In the genomic region with DNA sequence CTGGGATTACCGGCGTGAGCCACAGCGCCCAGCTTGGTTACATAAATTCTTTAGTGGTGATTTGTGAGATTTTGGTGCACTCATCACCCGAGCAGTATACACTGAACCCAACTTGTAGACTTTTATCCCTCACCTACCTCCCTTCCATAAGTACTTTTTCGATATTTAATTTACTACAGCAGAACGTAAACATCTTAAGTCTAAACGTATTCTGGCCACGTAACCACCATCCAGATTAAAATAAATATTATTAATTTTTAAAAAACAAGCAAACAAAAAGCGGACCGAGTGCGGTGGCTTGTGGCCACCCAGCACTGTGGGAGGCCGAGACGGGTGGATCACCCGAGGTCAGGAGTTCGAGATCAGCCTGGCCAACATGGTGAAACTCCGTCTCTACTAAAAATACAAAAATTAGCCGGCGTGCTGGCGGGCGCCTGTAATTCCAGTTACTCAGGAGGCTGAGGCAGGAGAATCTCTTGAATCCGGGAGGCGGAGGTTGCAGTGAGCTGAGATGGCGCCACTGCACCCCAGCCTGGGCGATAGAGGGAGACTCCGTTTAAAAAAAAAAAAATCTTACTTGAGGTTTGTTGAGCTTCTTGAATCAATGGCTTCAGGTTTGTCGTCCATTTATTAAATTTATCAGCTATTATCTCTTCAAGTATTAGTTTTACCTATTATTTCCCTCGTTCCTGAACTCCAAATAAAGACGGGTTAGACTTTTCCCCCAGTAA, we compare ENCODE assay signal across 9 cellular contexts. TPM values are rescaled to one million over a fixed set of nuclear protein-coding genes. Genes with fewer than 3 reads are reported as not detected.
DNase-seq lines count a peak whose midpoint lies in the region; ATAC-seq and TF ChIP-seq lines count a peak whose summit lies in the region.
"Not testable (repeated sequence)": the region's sequence is repeated elsewhere in the genome, so short reads cannot be mapped to it uniquely, and the experiment has no call there.
"Had no signal": no experiment of that assay in that cellular context is flagged by ENCODE, and none has a peak within 500 bp of the region (broad histone marks: within the 10 kb centered on the region; RNA-seq: fewer than 3 reads in every experiment).

No MANE protein-coding gene starts in this region.

- not testable (repeated sequence) for H3K56ac ChIP-seq in IMR-90 (ENCODE audit: extremely low read depth, insufficient read depth, low read length)

- peak overlapping the region; percentile 52 for H2BK5ac ChIP-seq in IMR-90 (ENCODE audit: low read depth, low read length, poor library complexity, severe bottlenecking)

- in situ Hi-C loops in IMR-90 (cut with MboI; ENCODE audit: low sequenced_read_pairs) = loop anchor here (10.0 kb wide), 1 partner anchor 303 kb away; a partner anchor contains a TSS
- in situ Hi-C loops in Panc1 (cut with HindIII; ENCODE audit: low pct_unique_long_range_greater_than_20kb, low sequenced_read_pairs) = not testable (repeated sequence)

- H2AK5ac ChIP-seq in IMR-90 (ENCODE audit: low read depth, low read length) = not testable (repeated sequence)

- not testable (repeated sequence) for H4K91ac ChIP-seq in IMR-90 (ENCODE audit: insufficient read depth, low read depth, low read length)

- peaks cover 11 to 16% (median 13%) of the 10 kb centered on the region in 4 donors for H3K4me1 Mint-ChIP-seq in CD4-positive, alpha-beta memory T cell
- H3K4me1 Mint-ChIP-seq in mesothelial cell of epicardium = peaks cover 17% of the 10 kb centered on the region

- not testable (repeated sequence) for H2BK20ac ChIP-seq in IMR-90 (ENCODE audit: low read depth, low read length)

- not testable (repeated sequence) for H2BK120ac ChIP-seq in IMR-90 (ENCODE audit: low read depth, low read length)

- CTCF ChIA-PET in CD4-positive, alpha-beta memory T cell (lab: Charles Lee; ENCODE audit: partially characterized antibody) = interaction anchor here (0.6 to 1.9 kb wide), 10 partner anchors 9 to 140 kb away, joined by 3 to 6 read pairs (median 3); a partner anchor contains a TSS
- CTCF ChIA-PET in IMR-90 (lab: Yijun Ruan, JAX) = interaction anchor here (0.6 kb wide), 1 partner anchor 101 kb away, joined by 4 read pairs; no protein-coding TSS in a partner anchor
- CTCF ChIA-PET in Panc1 (lab: Charles Lee) = interaction anchor here (0.6 to 1.5 kb wide), 2 partner anchors 100 to 149 kb away, joined by 3 to 14 read pairs; no protein-coding TSS in a partner anchor

- peak overlapping the region; percentile 47 to 98 for H3K4me3 ChIP-seq in CD4-positive, alpha-beta memory T cell (ENCODE audit: low read length in 2 of 2)
- H3K4me3 ChIP-seq in IMR-90 (ENCODE audit: insufficient read depth, low read depth, low read length) (peak overlapping the region; percentile 62), Panc1 (ENCODE audit: low read depth in 2 of 2, low read length in 2 of 2) (peak overlapping the region; percentile 85 to 96), endocrine pancreas (ENCODE audit: control insufficient read depth, insufficient read depth, low read length) (peak overlapping the region; percentile 86)

- POLR2A ChIA-PET in CD4-positive, alpha-beta memory T cell (lab: Charles Lee; ENCODE audit: partially characterized antibody) = interaction anchor here (0.6 to 3.4 kb wide), 19 partner anchors 13 to 1044 kb away, joined by 3 to 37 read pairs (median 4); a partner anchor contains a TSS
- POLR2A ChIA-PET in IMR-90 (lab: Charles Lee; ENCODE audit: unreplicated experiment) = interaction anchor here (0.6 kb wide), 1 partner anchor 8 kb away, joined by 14 read pairs; no protein-coding TSS in a partner anchor
- POLR2A ChIA-PET in Panc1 (lab: Charles Lee) = interaction anchor here (0.6 to 0.8 kb wide), 3 partner anchors 296 to 1616 kb away, joined by 3 read pairs; no protein-coding TSS in a partner anchor

- TF ChIP-seq CTCF in IMR-90 (conservative IDR thresholded peaks at IDR 0.05; ENCODE audit: low read depth, low read length) (0 out of 2 replicates have a peak, but pooled peaks have one; percentile 2), Panc1 (IDR thresholded peaks at IDR 0.05) (peak; percentile 33; the same call in 1 of the 2 replicates)
- TF ChIP-seq CTCF in mesothelial cell of epicardium (IDR thresholded peaks at IDR 0.05; ENCODE audit: unreplicated experiment) = not testable (repeated sequence)

- not testable (repeated sequence) for TF ChIP-seq POLR2A in IMR-90 (IDR thresholded peaks at IDR 0.05; ENCODE audit: low read depth, low read length)

- 80% methylated on average over 1 of the region's 28 CpGs; no CpG with 5 or more reads in 1 of the 2 experiments for WGBS in IMR-90 (ENCODE audit: extremely low coverage in 2 of 2, insufficient read length in 1 of 2), 2 experiments

- H3K27ac ChIP-seq in CD4-positive, alpha-beta memory T cell (ENCODE audit: low read depth, low read length) = peak overlapping the region; percentile 73
- H3K27ac ChIP-seq in IMR-90 (ENCODE audit: insufficient read depth, low read length) = peak overlapping the region; percentile 22; the same call in 1 of the 2 replicates
- peak overlapping the region; percentile 78 for H3K27ac ChIP-seq in Panc1 (ENCODE audit: low read length)

- not testable (repeated sequence) for H3K27me3 ChIP-seq in CD4-positive, alpha-beta memory T cell (ENCODE audit: insufficient read depth, low read length); IMR-90 (ENCODE audit: control insufficient read depth, insufficient read depth, low read length); Panc1 (ENCODE audit: control insufficient read depth, insufficient read depth, low read length); endocrine pancreas (ENCODE audit: control insufficient read depth, insufficient read depth, low read length)

- peak; percentile 7 for ATAC-seq in GM21515 (IDR thresholded peaks at IDR 0.05; ENCODE audit: unreplicated experiment)
- ATAC-seq in IMR-90 (ENCODE audit: low read depth) = peak; percentile 45
- ATAC-seq in Panc1 = peak; percentile 67

- intact Hi-C loops in CD4-positive, alpha-beta memory T cell (cut with micrococcal nuclease) = loop anchor here (1.0 to 2.0 kb wide), 9 partner anchors 13 to 937 kb away; a partner anchor contains a TSS
- intact Hi-C loops in IMR-90 (cut with micrococcal nuclease) = loop anchor here (1.0 to 5.0 kb wide), 5 partner anchors 78 to 736 kb away; a partner anchor contains a TSS
- intact Hi-C loops in Panc1 (cut with micrococcal nuclease; ENCODE audit: unreplicated experiment) = not testable (repeated sequence)

- dilution Hi-C loops in IMR-90 (cut with HindIII; ENCODE audit: low sequenced_read_pairs, unreplicated experiment) = not testable (repeated sequence)

- peak overlapping the region; percentile 88 for H3K4me2 ChIP-seq in IMR-90 (ENCODE audit: low read depth, low read length)

- H3K18ac ChIP-seq in IMR-90 (ENCODE audit: low read depth, low read length) = not testable (repeated sequence)

- H3K36me3 Mint-ChIP-seq in CD4-positive, alpha-beta memory T cell = peaks cover 19 to 28% of the 10 kb centered on the region in 2 donors
- H3K36me3 Mint-ChIP-seq in mesothelial cell of epicardium = peaks cover 18% of the 10 kb centered on the region

- peaks cover 11% of the 10 kb centered on the region; the same call in 1 of the 2 replicates for H4K20me1 ChIP-seq in IMR-90 (ENCODE audit: insufficient read depth, low read length)

- H3K79me1 ChIP-seq in IMR-90 (ENCODE audit: low read depth in 1 of 2, low read length in 2 of 2) = peaks cover 12 to 21% of the 10 kb centered on the region in 2 experiments; a peak in 1 of 4 replicates

- H3K9me1 ChIP-seq in IMR-90 (ENCODE audit: insufficient read depth, low read length) = not testable (repeated sequence)

- 0 out of 2 replicates have a peak overlapping the region, but pooled peaks have one; percentile 3 for H3K4ac ChIP-seq in IMR-90 (ENCODE audit: low read depth, low read length)

- peaks cover 27% of the 10 kb centered on the region for H3K36me3 ChIP-seq in CD4-positive, alpha-beta memory T cell (ENCODE audit: insufficient read depth, low read length)
- peaks cover 17% of the 10 kb centered on the region for H3K36me3 ChIP-seq in IMR-90 (ENCODE audit: control insufficient read depth, insufficient read depth, low read length)
- H3K36me3 ChIP-seq in Panc1 (ENCODE audit: control insufficient read depth, insufficient read depth, low read length) = peaks cover 17% of the 10 kb centered on the region
- not testable (repeated sequence) for H3K36me3 ChIP-seq in endocrine pancreas (ENCODE audit: control insufficient read depth, insufficient read depth, low read length)

- H3K9me3 Mint-ChIP-seq in CD4-positive, alpha-beta memory T cell; mesothelial cell of epicardium: not testable (repeated sequence)

- not testable (repeated sequence) for TF ChIP-seq RAD21 in IMR-90 (IDR thresholded peaks at IDR 0.05; ENCODE audit: low read length)

- H3K14ac ChIP-seq in IMR-90 (replicated peaks; ENCODE audit: low read depth, low read length) = not testable (repeated sequence)

- not testable (repeated sequence) for H4K5ac ChIP-seq in IMR-90 (ENCODE audit: low read depth, low read length)

- peak overlapping the region; percentile 13; the same call in 1 of the 2 replicates for H3K9ac ChIP-seq in IMR-90 (ENCODE audit: low read depth, low read length)
- peak overlapping the region; percentile 41 for H3K9ac ChIP-seq in endocrine pancreas (ENCODE audit: control insufficient read depth, insufficient read depth, low read length)

- not testable (repeated sequence) for H3K23ac ChIP-seq in IMR-90 (ENCODE audit: low read depth, low read length)

- H3K4me1 ChIP-seq in CD4-positive, alpha-beta memory T cell (ENCODE audit: insufficient read depth, low read length) = peaks cover 26% of the 10 kb centered on the region
- H3K4me1 ChIP-seq in IMR-90 (ENCODE audit: control insufficient read depth, insufficient read depth, low read length); endocrine pancreas (ENCODE audit: control insufficient read depth, insufficient read depth, low read length): not testable (repeated sequence)
- peaks cover 14% of the 10 kb centered on the region; the same call in 1 of the 2 replicates for H3K4me1 ChIP-seq in Panc1 (ENCODE audit: control insufficient read depth, insufficient read depth, low read length)

- not testable (repeated sequence) for H3K9me3 ChIP-seq in CD4-positive, alpha-beta memory T cell (ENCODE audit: control insufficient read depth in 1 of 2, low read length in 2 of 2); IMR-90 (ENCODE audit: control insufficient read depth, insufficient read depth, low read length); Panc1 (ENCODE audit: control insufficient read depth, insufficient read depth, low read depth, low read length); endocrine pancreas (ENCODE audit: control insufficient read depth, low read length)

- BruUV-seq in IMR-90 (replicated peaks; lab: Mats Ljungman, UMichigan); Panc1 (replicated peaks; lab: Mats Ljungman, UMichigan): not testable (repeated sequence)

- peak overlapping the region in 4 of 7 donors; percentile 61 to 77 (median 69) for H3K27ac Mint-ChIP-seq in CD4-positive, alpha-beta memory T cell
- H3K27ac Mint-ChIP-seq in mesothelial cell of epicardium = peak overlapping the region; percentile 67

- not testable (repeated sequence) for H3K27me3 Mint-ChIP-seq in CD4-positive, alpha-beta memory T cell; mesothelial cell of epicardium (ENCODE audit: low read depth)

- peak overlapping the region; percentile 73 for H2AFZ ChIP-seq in IMR-90 (replicated peaks; ENCODE audit: low read length, poor library complexity)

- DNase-seq in CD4-positive, alpha-beta memory T cell = peak in 1 of 5 donors; percentile 66
- DNase-seq in IMR-90; Panc1 (ENCODE audit: low read depth, low spot score); mesothelial cell of epicardium (ENCODE audit: low spot score in 2 of 2, unreplicated experiment in 2 of 2): not testable (repeated sequence)
- peak; percentile 42 for DNase-seq in activated CD8-positive, alpha-beta memory T cell treated with anti-CD3 and anti-CD28 coated beads, Interleukin-2, amount 50 U/mL, for 4 hours
- peak; percentile 41 to 45 for DNase-seq in stimulated activated CD4-positive, alpha-beta T cell treated with anti-CD3 and anti-CD28 coated beads, Interleukin-4, amount 100 ng/mL, for 48 hours (ENCODE audit: low read depth in 2 of 2)

- H4K8ac ChIP-seq in IMR-90 (ENCODE audit: low read depth in 2 of 2, low read length in 2 of 2) = peak overlapping the region in 1 of 2 experiments; percentile 20; a peak in 1 of 4 replicates

- not testable (repeated sequence) for H2BK15ac ChIP-seq in IMR-90 (ENCODE audit: low read depth, low read length)

- H2AK9ac ChIP-seq in IMR-90 (replicated peaks; ENCODE audit: low read depth, low read length, poor library complexity) = not testable (repeated sequence)

- H3K4me3 Mint-ChIP-seq in CD4-positive, alpha-beta memory T cell; mesothelial cell of epicardium: not testable (repeated sequence)

RNA-seq across cellular contexts. Expression of a gene that starts 1.0 kb away (rescaled TPM):
- 10 to 100 TPM; 82.3 to 87.8 TPM for total RNA-seq in CD4-positive, alpha-beta memory T cell
- 100 to 1,000 TPM; 136 to 200 TPM for polyA plus RNA-seq in CD4-positive, alpha-beta memory T cell
- 405 and 504 TPM in 2 replicates for total RNA-seq in IMR-90 (2012; rRNA removed)
- 269 and 273 TPM in 2 replicates for polyA plus RNA-seq in IMR-90 (2012; rRNA removed)
- 87.2 and 161 TPM in 2 replicates for polyA plus RNA-seq in IMR-90 (2012; cell fraction: cytosol; rRNA removed)
- 43.3 and 169 TPM in 2 replicates for polyA plus RNA-seq in IMR-90 (2012; cell fraction: nucleus; rRNA removed; ENCODE audit: low replicate concordance)
- 221 TPM for total RNA-seq in Panc1 (2021; ENCODE audit: unreplicated experiment)
- 155 TPM for polyA plus RNA-seq in Panc1 (2012; ENCODE audit: insufficient read length)
- 204 to 212 TPM (median 207 TPM) in 3 replicates for total RNA-seq in mesothelial cell of epicardium

RNA-seq across cellular contexts. Expression of a gene that starts 6.7 kb away (rescaled TPM):
- not detected for total RNA-seq in CD4-positive, alpha-beta memory T cell
- polyA plus RNA-seq in CD4-positive, alpha-beta memory T cell = not detected
- not detected in 2 replicates for total RNA-seq in IMR-90 (2012; rRNA removed)
- polyA plus RNA-seq in IMR-90 (2012; rRNA removed) = 0.02 and 0.03 TPM in 2 replicates
- polyA plus RNA-seq in IMR-90 (2012; cell fraction: cytosol; rRNA removed) = 0.02 TPM in 1 of 2 replicates, not detected in the other
- polyA plus RNA-seq in IMR-90 (2012; cell fraction: nucleus; rRNA removed; ENCODE audit: low replicate concordance) = 0.08 and 0.09 TPM in 2 replicates
- total RNA-seq in Panc1 (2021; ENCODE audit: unreplicated experiment) = 0.36 TPM
- polyA plus RNA-seq in Panc1 (2012; ENCODE audit: insufficient read length) = 0.07 TPM
- 5.8 to 6.6 TPM (median 5.9 TPM) in 3 replicates for total RNA-seq in mesothelial cell of epicardium
- polyA plus RNA-seq: IgD-negative memory B cell had no signal

RNA-seq across cellular contexts. Expression of a gene that starts 13.3 kb away (rescaled TPM):
- 10 to 100 TPM; 26.4 to 28.2 TPM for total RNA-seq in CD4-positive, alpha-beta memory T cell
- 10 to 100 TPM; 74.4 to 85.6 TPM for polyA plus RNA-seq in CD4-positive, alpha-beta memory T cell
- total RNA-seq in IMR-90 (2012; rRNA removed) (37.2 and 40.9 TPM in 2 replicates), Panc1 (2021; ENCODE audit: unreplicated experiment) (46.8 TPM), mesothelial cell of epicardium (33.8 to 37.5 TPM (median 34.6 TPM) in 3 replicates)
- 37.4 and 39.1 TPM in 2 replicates for polyA plus RNA-seq in IMR-90 (2012; rRNA removed)
- polyA plus RNA-seq in IMR-90 (2012; cell fraction: cytosol; rRNA removed) = 47.1 and 71.5 TPM in 2 replicates
- 16.6 and 34.9 TPM in 2 replicates for polyA plus RNA-seq in IMR-90 (2012; cell fraction: nucleus; rRNA removed; ENCODE audit: low replicate concordance)
- polyA plus RNA-seq in Panc1 (2012; ENCODE audit: insufficient read length) = 45.1 TPM

RNA-seq across cellular contexts. Expression of a gene that starts 37.9 kb away (rescaled TPM):
- 100 to 1,000 TPM; 144 to 149 TPM for total RNA-seq in CD4-positive, alpha-beta memory T cell
- polyA plus RNA-seq in CD4-positive, alpha-beta memory T cell = 10 to 100 TPM; 42.2 to 75.5 TPM
- total RNA-seq in IMR-90 (2012; rRNA removed) = 33.9 and 38.9 TPM in 2 replicates
- polyA plus RNA-seq in IMR-90 (2012; rRNA removed) = 49.3 and 50.8 TPM in 2 replicates
- polyA plus RNA-seq in IMR-90 (2012; cell fraction: cytosol; rRNA removed) = 35.0 and 80.4 TPM in 2 replicates
- polyA plus RNA-seq in IMR-90 (2012; cell fraction: nucleus; rRNA removed; ENCODE audit: low replicate concordance) = 34.8 and 95.9 TPM in 2 replicates
- total RNA-seq in Panc1 (2021; ENCODE audit: unreplicated experiment) = 87.0 TPM
- polyA plus RNA-seq in Panc1 (2012; ENCODE audit: insufficient read length) = 94.2 TPM
- 108 to 114 TPM (median 111 TPM) in 3 replicates for total RNA-seq in mesothelial cell of epicardium

RNA-seq across cellular contexts. Expression of a gene that starts 43.6 kb away (rescaled TPM):
- total RNA-seq in CD4-positive, alpha-beta memory T cell = not detected
- polyA plus RNA-seq in CD4-positive, alpha-beta memory T cell = not detected
- total RNA-seq in IMR-90 (2012; rRNA removed) (0.18 TPM in 1 of 2 replicates, not detected in the other), Panc1 (2021; ENCODE audit: unreplicated experiment) (2.9 TPM), mesothelial cell of epicardium (0.58 to 0.59 TPM in 2 of 3 replicates, not detected in the other)
- polyA plus RNA-seq in IMR-90 (2012; rRNA removed) = 0.29 and 0.59 TPM in 2 replicates
- polyA plus RNA-seq in IMR-90 (2012; cell fraction: cytosol; rRNA removed) = 1.1 and 1.2 TPM in 2 replicates
- polyA plus RNA-seq in IMR-90 (2012; cell fraction: nucleus; rRNA removed; ENCODE audit: low replicate concordance) = 0.14 and 0.48 TPM in 2 replicates
- 8.0 TPM for polyA plus RNA-seq in Panc1 (2012; ENCODE audit: insufficient read length)
- polyA plus RNA-seq: IgD-negative memory B cell had no signal

Comparison
In these comparisons a context has a peak if more than half of its experiments do, and no peak if none do; other contexts are left out.
1. H3K27ac ChIP-seq: peak in every context shown above with its lines; median percentile 78 in Panc1; 73 in CD4-positive, alpha-beta memory T cell; 22 in IMR-90.
2. ATAC-seq: peak in every context shown above with its lines; median percentile 67 in Panc1; 45 in IMR-90; 7 in GM21515.